ENCODE assay signal across 34 cellular contexts in genomic region chr17:47311420-47311819, GRCh38. TPM values are rescaled to one million over a fixed set of nuclear protein-coding genes. Genes with fewer than 3 reads are reported as not detected.
"Had no signal": no experiment of that assay in that cellular context is flagged by ENCODE, and none has a peak within 500 bp of the region (broad histone marks: within the 10 kb centered on the region; RNA-seq: fewer than 3 reads in every experiment).

No MANE protein-coding gene starts in this region.

- H3K4me3 ChIP-seq: adrenal gland, gastrocnemius medialis, heart left ventricle had no signal

- H3K4me1 Mint-ChIP-seq: activated CD4-positive, alpha-beta T cell treated with anti-CD3 and anti-CD28 coated beads for 36 hours; activated CD8-positive, alpha-beta memory T cell treated with anti-CD3 and anti-CD28 coated beads, Interleukin-2, amount 10 ng/mL, durations not matched to agents 7 days and 5 days; activated naive CD4-positive, alpha-beta T cell treated with anti-CD3 and anti-CD28 coated beads, Interleukin-2, amount 50 U/mL, for 24 hours; central memory CD8-positive, alpha-beta T cell; T-cell had no signal

- ATAC-seq: activated CD4-positive, alpha-beta T cell treated with anti-CD3 and anti-CD28 coated beads for 36 hours; activated CD4-positive, CD25-positive, alpha-beta regulatory T cell treated with anti-CD3 and anti-CD28 coated beads, Interleukin-2, amount 50 U/mL, for 24 hours; activated CD8-positive, alpha-beta memory T cell treated with anti-CD3 and anti-CD28 coated beads, Interleukin-2, amount 10 ng/mL, durations not matched to agents 7 days and 5 days; activated CD8-positive, alpha-beta T cell treated with anti-CD3 and anti-CD28 coated beads, Interleukin-2, amount 10 ng/mL, durations not matched to agents 7 days and 5 days; activated naive CD8-positive, alpha-beta T cell treated with anti-CD3 and anti-CD28 coated beads, Interleukin-2, amount 50 U/mL, for 24 hours; esophagus mucosa; foreskin keratinocyte; gastrocnemius medialis; heart left ventricle; T-cell had no signal

- DNase-seq: activated B cell treated with CpG ODN at 0.5 μM for 24 hours; activated CD4-positive, alpha-beta memory T cell treated with anti-CD3 and anti-CD28 coated beads for 36 hours; activated CD4-positive, alpha-beta T cell treated with anti-CD3 and anti-CD28 coated beads for 36 hours; activated CD4-positive, alpha-beta T cell treated with anti-CD3 and anti-CD28 coated beads, Interleukin-2, amount 10 ng/mL, durations not matched to agents 24 days and 14 days; activated CD8-positive, alpha-beta memory T cell treated with anti-CD3 and anti-CD28 coated beads, Interleukin-2, amount 10 ng/mL, durations not matched to agents 7 days and 5 days; activated CD8-positive, alpha-beta memory T cell treated with anti-CD3 and anti-CD28 coated beads, Interleukin-2, amount 50 U/mL, for 4 hours; activated CD8-positive, alpha-beta T cell treated with anti-CD3 and anti-CD28 coated beads, Interleukin-2, amount 10 ng/mL, durations not matched to agents 7 days and 5 days; activated effector memory CD4-positive, alpha-beta T cell treated with anti-CD3 and anti-CD28 coated beads, Interleukin-2, amount 50 U/mL, for 16 hours; activated naive CD4-positive, alpha-beta T cell treated with anti-CD3 and anti-CD28 coated beads for 36 hours; activated naive CD8-positive, alpha-beta T cell treated with anti-CD3 and anti-CD28 coated beads for 36 hours; activated naive CD8-positive, alpha-beta T cell treated with anti-CD3 and anti-CD28 coated beads, Interleukin-2, amount 50 U/mL, for 24 hours; activated T-cell treated with anti-CD3 and anti-CD28 coated beads, Interleukin-2, amount 50 U/mL, for 1 hour; activated T-cell treated with anti-CD3 and anti-CD28 coated beads, Interleukin-2, amount 50 U/mL, for 48 hours; adrenal gland; brain microvascular endothelial cell; cortex of kidney; dermis blood vessel endothelial cell; effector CD4-positive, alpha-beta T cell; foreskin keratinocyte; gastrocnemius medialis; glutamatergic neuron; heart left ventricle; SW 1271; T-cell; T1000; WERI-Rb-1 had no signal

- H3K27me3 Mint-ChIP-seq: activated B cell treated with CpG ODN at 0.5 μM for 24 hours; activated CD4-positive, alpha-beta memory T cell treated with anti-CD3 and anti-CD28 coated beads for 36 hours; activated CD4-positive, alpha-beta T cell treated with anti-CD3 and anti-CD28 coated beads for 36 hours; activated naive CD4-positive, alpha-beta T cell treated with anti-CD3 and anti-CD28 coated beads, Interleukin-2, amount 50 U/mL, for 24 hours; activated naive CD8-positive, alpha-beta T cell treated with anti-CD3 and anti-CD28 coated beads for 36 hours; activated naive CD8-positive, alpha-beta T cell treated with anti-CD3 and anti-CD28 coated beads, Interleukin-2, amount 50 U/mL, for 24 hours; central memory CD8-positive, alpha-beta T cell; T-cell had no signal

- H3K4me1 ChIP-seq: gastrocnemius medialis had no signal

- H3K27ac ChIP-seq: adrenal gland, brain microvascular endothelial cell, foreskin keratinocyte, gastrocnemius medialis, heart left ventricle, WERI-Rb-1 had no signal

- H3K36me3 Mint-ChIP-seq: activated CD4-positive, alpha-beta memory T cell treated with anti-CD3 and anti-CD28 coated beads for 36 hours; activated CD8-positive, alpha-beta memory T cell treated with anti-CD3 and anti-CD28 coated beads, Interleukin-2, amount 10 ng/mL, durations not matched to agents 7 days and 5 days; activated naive CD4-positive, alpha-beta T cell treated with anti-CD3 and anti-CD28 coated beads, Interleukin-2, amount 50 U/mL, for 24 hours; activated naive CD8-positive, alpha-beta T cell treated with anti-CD3 and anti-CD28 coated beads for 36 hours; T-cell had no signal

- H3K9me3 Mint-ChIP-seq: activated B cell treated with CpG ODN at 0.5 μM for 24 hours; activated CD4-positive, alpha-beta memory T cell treated with anti-CD3 and anti-CD28 coated beads for 36 hours; activated CD4-positive, alpha-beta T cell treated with anti-CD3 and anti-CD28 coated beads, Interleukin-2, amount 10 ng/mL, durations not matched to agents 24 days and 14 days; activated naive CD4-positive, alpha-beta T cell treated with anti-CD3 and anti-CD28 coated beads for 36 hours; activated naive CD4-positive, alpha-beta T cell treated with anti-CD3 and anti-CD28 coated beads, Interleukin-2, amount 50 U/mL, for 24 hours; activated naive CD8-positive, alpha-beta T cell treated with anti-CD3 and anti-CD28 coated beads for 36 hours; activated naive CD8-positive, alpha-beta T cell treated with anti-CD3 and anti-CD28 coated beads, Interleukin-2, amount 50 U/mL, for 24 hours; activated T-helper 1 cell treated with anti-CD3 and anti-CD28 coated beads, Interleukin-12 subunit alpha, Interleukin-12 subunit beta, Interleukin-2, Interleukin-4 antibody, amounts not matched to agents 30 ng/mL and 10 ng/mL and 1 ng/mL, durations not matched to agents 14 hours and 24 hours and 36 hours; activated T-helper 2 cell treated with anti-CD3 and anti-CD28 coated beads, Interferon-gamma antibody, Interleukin-2, Interleukin-4, amounts not matched to agents 10 μg/mL and 5 μg/mL and 100 μg/mL, durations not matched to agents 14 hours and 24 hours and 36 hours; central memory CD8-positive, alpha-beta T cell; T-cell; T-helper 1 cell treated with Interleukin-12 subunit alpha and Interleukin-12 subunit beta and Interleukin-4 antibody, amounts not matched to agents 30 μg/mL and 1 μg/mL, for 36 hours; T-helper 2 cell treated with Interferon-gamma antibody and Interleukin-4, amounts not matched to agents 5 μg/mL and 100 μg/mL, for 36 hours had no signal

- H3K4me3 Mint-ChIP-seq: activated B cell treated with CpG ODN at 0.5 μM for 24 hours; activated CD4-positive, alpha-beta memory T cell treated with anti-CD3 and anti-CD28 coated beads for 36 hours; activated CD4-positive, alpha-beta T cell treated with anti-CD3 and anti-CD28 coated beads for 36 hours; activated CD4-positive, alpha-beta T cell treated with anti-CD3 and anti-CD28 coated beads, Interleukin-2, amount 10 ng/mL, durations not matched to agents 24 days and 14 days; activated CD8-positive, alpha-beta memory T cell treated with anti-CD3 and anti-CD28 coated beads, Interleukin-2, amount 10 ng/mL, durations not matched to agents 7 days and 5 days; activated CD8-positive, alpha-beta T cell treated with anti-CD3 and anti-CD28 coated beads, Interleukin-2, amount 10 ng/mL, durations not matched to agents 7 days and 5 days; activated naive CD4-positive, alpha-beta T cell treated with anti-CD3 and anti-CD28 coated beads for 36 hours; activated naive CD4-positive, alpha-beta T cell treated with anti-CD3 and anti-CD28 coated beads, Interleukin-2, amount 50 U/mL, for 24 hours; activated naive CD8-positive, alpha-beta T cell treated with anti-CD3 and anti-CD28 coated beads for 36 hours; activated naive CD8-positive, alpha-beta T cell treated with anti-CD3 and anti-CD28 coated beads, Interleukin-2, amount 50 U/mL, for 24 hours; activated T-helper 1 cell treated with anti-CD3 and anti-CD28 coated beads, Interleukin-12 subunit alpha, Interleukin-12 subunit beta, Interleukin-2, Interleukin-4 antibody, amounts not matched to agents 30 ng/mL and 10 ng/mL and 1 ng/mL, durations not matched to agents 14 hours and 24 hours and 36 hours; central memory CD8-positive, alpha-beta T cell; T-cell; T-helper 1 cell treated with Interleukin-12 subunit alpha and Interleukin-12 subunit beta and Interleukin-4 antibody, amounts not matched to agents 30 μg/mL and 1 μg/mL, for 36 hours; T-helper 2 cell treated with Interferon-gamma antibody and Interleukin-4, amounts not matched to agents 5 μg/mL and 100 μg/mL, for 36 hours had no signal

- H3K27ac Mint-ChIP-seq: activated B cell treated with CpG ODN at 0.5 μM for 24 hours; activated CD4-positive, alpha-beta memory T cell treated with anti-CD3 and anti-CD28 coated beads for 36 hours; activated CD4-positive, alpha-beta T cell treated with anti-CD3 and anti-CD28 coated beads for 36 hours; activated CD4-positive, alpha-beta T cell treated with anti-CD3 and anti-CD28 coated beads, Interleukin-2, amount 10 ng/mL, durations not matched to agents 24 days and 14 days; activated CD8-positive, alpha-beta memory T cell treated with anti-CD3 and anti-CD28 coated beads, Interleukin-2, amount 10 ng/mL, durations not matched to agents 7 days and 5 days; activated CD8-positive, alpha-beta T cell treated with anti-CD3 and anti-CD28 coated beads, Interleukin-2, amount 10 ng/mL, durations not matched to agents 7 days and 5 days; activated naive CD4-positive, alpha-beta T cell treated with anti-CD3 and anti-CD28 coated beads for 36 hours; activated naive CD4-positive, alpha-beta T cell treated with anti-CD3 and anti-CD28 coated beads, Interleukin-2, amount 50 U/mL, for 24 hours; activated naive CD8-positive, alpha-beta T cell treated with anti-CD3 and anti-CD28 coated beads for 36 hours; activated naive CD8-positive, alpha-beta T cell treated with anti-CD3 and anti-CD28 coated beads, Interleukin-2, amount 50 U/mL, for 24 hours; activated T-helper 1 cell treated with anti-CD3 and anti-CD28 coated beads, Interleukin-12 subunit alpha, Interleukin-12 subunit beta, Interleukin-2, Interleukin-4 antibody, amounts not matched to agents 30 ng/mL and 10 ng/mL and 1 ng/mL, durations not matched to agents 14 hours and 24 hours and 36 hours; activated T-helper 2 cell treated with anti-CD3 and anti-CD28 coated beads, Interferon-gamma antibody, Interleukin-2, Interleukin-4, amounts not matched to agents 10 μg/mL and 5 μg/mL and 100 μg/mL, durations not matched to agents 14 hours and 24 hours and 36 hours; T-cell; T-helper 1 cell treated with Interleukin-12 subunit alpha and Interleukin-12 subunit beta and Interleukin-4 antibody, amounts not matched to agents 30 μg/mL and 1 μg/mL, for 36 hours; T-helper 2 cell treated with Interferon-gamma antibody and Interleukin-4, amounts not matched to agents 5 μg/mL and 100 μg/mL, for 36 hours had no signal

- H3K36me3 ChIP-seq: adrenal gland, gastrocnemius medialis, WERI-Rb-1 had no signal

- H3K9me3 ChIP-seq: adrenal gland, gastrocnemius medialis, heart left ventricle had no signal

- H3K27me3 ChIP-seq: adrenal gland, brain microvascular endothelial cell, foreskin keratinocyte, gastrocnemius medialis, heart left ventricle had no signal

RNA-seq across cellular contexts. Expression of gene ITGB3, which starts 57.8 kb away (rescaled TPM):
- total RNA-seq: activated CD4-positive, alpha-beta memory T cell treated with anti-CD3 and anti-CD28 coated beads for 36 hours; activated CD4-positive, alpha-beta T cell treated with anti-CD3 and anti-CD28 coated beads, Interleukin-2, amount 10 ng/mL, durations not matched to agents 24 days and 14 days; activated naive CD4-positive, alpha-beta T cell treated with anti-CD3 and anti-CD28 coated beads for 36 hours; activated T-helper 1 cell treated with anti-CD3 and anti-CD28 coated beads, Interleukin-12 subunit alpha, Interleukin-12 subunit beta, Interleukin-2, Interleukin-4 antibody, amounts not matched to agents 30 ng/mL and 10 ng/mL and 1 ng/mL, durations not matched to agents 14 hours and 24 hours and 36 hours; activated T-helper 2 cell treated with anti-CD3 and anti-CD28 coated beads, Interferon-gamma antibody, Interleukin-2, Interleukin-4, amounts not matched to agents 10 μg/mL and 5 μg/mL and 100 μg/mL, durations not matched to agents 14 hours and 24 hours and 36 hours had no signal
